Comparison of ENCODE assay signal across 23 cellular contexts in genomic region chr14:30045720-30046119, GRCh38.
"Had no signal": no experiment of that assay in that cellular context is flagged by ENCODE, and none has a peak within 500 bp of the region (broad histone marks: within the 10 kb centered on the region; RNA-seq: fewer than 3 reads in every experiment).

No MANE protein-coding gene starts in this region.

- H3K36me3 Mint-ChIP-seq: immature natural killer cell; mesothelial cell of epicardium; naive B cell; natural killer cell treated with Interleukin-12 subunit alpha and Interleukin-12 subunit beta and Interleukin-15 and Interleukin-18, amount 100 ng/mL, for 72 hours had no signal

- DNase-seq: hypothalamus; immature natural killer cell; kidney; left colon; left lung; lower lobe of right lung; mammary epithelial cell; mesendoderm; naive B cell; ovary; right lobe of liver; stimulated activated CD4-positive, alpha-beta T cell treated with anti-CD3 and anti-CD28 coated beads, Interleukin-1b, Interleukin-23, amount 100 ng/mL, for 48 hours; stimulated activated CD4-positive, alpha-beta T cell treated with anti-CD3 and anti-CD28 coated beads, Interleukin-2, amount 100 ng/mL, for 48 hours; stimulated activated CD4-positive, alpha-beta T cell treated with anti-CD3 and anti-CD28 coated beads, Interleukin-4, amount 100 ng/mL, for 4 hours; stimulated activated CD8-positive, alpha-beta memory T cell treated with anti-CD3 and anti-CD28 coated beads, Interleukin-4, amount 100 ng/mL, for 48 hours; stimulated activated naive CD4-positive, alpha-beta T cell; tibial artery; trophoblast cell; upper lobe of right lung had no signal

- ATAC-seq: left colon; left lung; lower lobe of right lung; natural killer cell treated with Interleukin-12 subunit alpha and Interleukin-12 subunit beta and Interleukin-15 and Interleukin-18, amount 100 ng/mL, for 72 hours; right lobe of liver; upper lobe of right lung had no signal

- H3K4me1 Mint-ChIP-seq: immature natural killer cell, mesothelial cell of epicardium, naive B cell had no signal

- H3K27ac Mint-ChIP-seq: immature natural killer cell; mesothelial cell of epicardium; naive B cell; natural killer cell treated with Interleukin-12 subunit alpha and Interleukin-12 subunit beta and Interleukin-15 and Interleukin-18, amount 100 ng/mL, for 72 hours; progenitor cell of endocrine pancreas; stimulated activated naive CD8-positive, alpha-beta T cell treated with anti-CD3 and anti-CD28 coated beads, Interleukin-15, Interleukin-2, amounts not matched to agents 100 ng/mL and 50 ng/mL, for 24 hours had no signal

- H3K27me3 Mint-ChIP-seq: natural killer cell treated with Interleukin-12 subunit alpha and Interleukin-12 subunit beta and Interleukin-15 and Interleukin-18, amount 100 ng/mL, for 72 hours; progenitor cell of endocrine pancreas; stimulated activated naive CD8-positive, alpha-beta T cell treated with anti-CD3 and anti-CD28 coated beads, Interleukin-15, Interleukin-2, amounts not matched to agents 100 ng/mL and 50 ng/mL, for 24 hours had no signal

- H3K4me3 Mint-ChIP-seq: immature natural killer cell; mesothelial cell of epicardium; naive B cell; natural killer cell treated with Interleukin-12 subunit alpha and Interleukin-12 subunit beta and Interleukin-15 and Interleukin-18, amount 100 ng/mL, for 72 hours; stimulated activated naive CD8-positive, alpha-beta T cell treated with anti-CD3 and anti-CD28 coated beads, Interleukin-15, Interleukin-2, amounts not matched to agents 100 ng/mL and 50 ng/mL, for 24 hours had no signal
